Comparison of ENCODE assay signal across 18 cellular contexts in the genomic region with DNA sequence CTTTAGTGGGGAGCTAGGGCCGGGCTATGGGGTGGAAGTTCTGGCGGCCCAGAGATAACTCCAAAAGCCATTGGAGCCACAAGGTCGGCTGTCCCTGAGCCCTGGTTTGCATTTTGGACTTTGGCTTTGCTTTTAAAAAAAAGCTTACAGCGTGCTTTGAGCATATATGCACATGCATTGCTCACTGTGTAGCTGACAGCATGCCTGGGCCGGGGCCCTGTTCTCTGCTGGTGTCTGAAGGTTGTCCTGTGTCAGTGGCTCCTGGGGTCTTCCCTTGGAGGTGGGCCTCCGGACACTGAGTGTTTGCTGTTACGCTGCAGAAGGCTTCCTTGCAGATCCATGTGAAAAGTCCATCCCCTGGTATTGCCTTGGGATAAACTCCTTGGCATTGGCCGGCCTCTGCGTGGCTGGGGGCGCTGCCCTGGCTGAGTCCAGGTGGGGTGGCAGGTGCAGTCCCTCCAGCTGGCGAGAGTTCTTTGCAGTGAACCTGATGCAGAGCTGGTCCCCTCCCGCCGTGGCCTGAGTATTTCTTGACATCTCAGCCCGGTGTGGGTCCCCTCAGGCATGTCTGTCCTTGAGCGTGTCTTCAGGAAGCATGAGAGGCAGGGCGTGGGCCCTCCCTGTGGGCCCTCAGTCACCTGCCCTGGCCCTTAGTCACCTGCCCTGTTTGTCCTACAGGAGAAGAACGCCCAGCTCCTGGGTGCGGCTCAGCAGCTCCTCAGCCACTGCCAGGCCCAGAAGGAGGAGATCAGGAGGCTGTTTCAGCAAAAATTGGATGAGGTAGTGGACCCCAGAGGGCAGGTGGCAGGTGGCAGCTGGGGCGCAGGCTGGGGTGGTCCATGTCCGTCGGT. TPM values are rescaled to one million over a fixed set of nuclear protein-coding genes. Genes with fewer than 3 reads are reported as not detected.
A peak's percentile ranks its signal among the peaks of the same experiment; 100 is the strongest.
DNase-seq lines count a peak whose midpoint lies in the region; ATAC-seq and TF ChIP-seq lines count a peak whose summit lies in the region.
"Had no signal": no experiment of that assay in that cellular context is flagged by ENCODE, and none has a peak within 500 bp of the region (broad histone marks: within the 10 kb centered on the region; RNA-seq: fewer than 3 reads in every experiment).

No MANE protein-coding gene starts in this region.

- H3K4me1 ChIP-seq in HUES6 (ENCODE audit: control insufficient read depth, insufficient read depth, low read length) (peaks cover 8% of the 10 kb centered on the region; the same call in 1 of the 2 replicates), stomach (peaks cover 2 to 34% (median 10%) of the 10 kb centered on the region in 4 donors), right atrium auricular region (peaks cover 0 to 13% of the 10 kb centered on the region in 2 donors)
- H3K4me1 ChIP-seq: gastrocnemius medialis had no signal

- no peak for TF ChIP-seq POLR2A in stomach (IDR thresholded peaks at IDR 0.05)

- H3K4me1 Mint-ChIP-seq in activated T-helper 17 cell treated with anti-CD3 and anti-CD28 coated beads, Interleukin-2, amount 50 U/mL, for 72 hours, result peaks cover 5% of the 10 kb centered on the region

- WGBS in stomach, 5 donors, result 62 to 77% (median 66%) methylated on average over 9 to 21 of the region's 21 CpGs

- ATAC-seq in activated T-helper 17 cell treated with anti-CD3 and anti-CD28 coated beads, Interleukin-2, amount 50 U/mL, for 72 hours (replicated peaks), result no peak
- ATAC-seq in left lobe of liver (peak; percentile 47), HG02981 (IDR thresholded peaks at IDR 0.05; ENCODE audit: unreplicated experiment) (no peak)
- ATAC-seq: GM12878 had no signal

- H3K9me3 Mint-ChIP-seq in activated T-helper 17 cell treated with anti-CD3 and anti-CD28 coated beads, Interleukin-2, amount 50 U/mL, for 72 hours, result no peaks in the 10 kb centered on the region

- intact Hi-C loops in stomach (cut with DNase I; ENCODE audit: low total_unique reads), result no loop called here

- H3K27ac ChIP-seq in HUES6 (ENCODE audit: low read depth, low read length) (0 out of 2 replicates have a peak overlapping the region, but pooled peaks have one; percentile 12), stomach (peak overlapping the region; percentile 71 to 85 (median 81)), right atrium auricular region (no peak overlapping the region)

- no peak for TF ChIP-seq EP300 in stomach (IDR thresholded peaks at IDR 0.05)

- no peak for DNase-seq in left lobe of liver (ENCODE audit: low spot score)
- peak; percentile 78 for DNase-seq in stomach
- DNase-seq in right atrium auricular region (ENCODE audit: low spot score), result no peak
- DNase-seq in NCI-H226, result no peak
- DNase-seq: activated CD4-positive, CD25-positive, alpha-beta regulatory T cell treated with anti-CD3 and anti-CD28 coated beads, Interleukin-2, amount 50 U/mL, for 72 hours; activated gamma-delta T cell treated with Interleukin-2 at 50 U/mL for 16 hours; AML-193; MM.1S; NCI-H1930; NCI-H524 treated with DMSO at 0.1 percent for 48 hours; T-helper 9 cell had no signal

- H3K27me3 ChIP-seq in HUES6 (ENCODE audit: control insufficient read depth, insufficient read depth, low read length), result no peaks in the 10 kb centered on the region
- H3K27me3 ChIP-seq in stomach, result no peaks in the 10 kb centered on the region
- H3K27me3 ChIP-seq in right atrium auricular region, result no peaks in the 10 kb centered on the region
- H3K27me3 ChIP-seq: gastrocnemius medialis had no signal

- H3K4me3 ChIP-seq in HUES6 (ENCODE audit: low read depth, low read length), result no peak overlapping the region
- no peak overlapping the region for H3K4me3 ChIP-seq in stomach
- no peak overlapping the region for H3K4me3 ChIP-seq in right atrium auricular region
- H3K4me3 ChIP-seq: gastrocnemius medialis, GM12878 had no signal

- H3K36me3 Mint-ChIP-seq in activated T-helper 17 cell treated with anti-CD3 and anti-CD28 coated beads, Interleukin-2, amount 50 U/mL, for 72 hours (ENCODE audit: low read depth), result peaks cover 92% of the 10 kb centered on the region

- H3K27me3 Mint-ChIP-seq in activated T-helper 17 cell treated with anti-CD3 and anti-CD28 coated beads, Interleukin-2, amount 50 U/mL, for 72 hours, result no peaks in the 10 kb centered on the region

- TF ChIP-seq CTCF in stomach (IDR thresholded peaks at IDR 0.05) (no peak), right atrium auricular region (IDR thresholded peaks at IDR 0.05) (no peak)

- H3K27ac Mint-ChIP-seq in activated T-helper 17 cell treated with anti-CD3 and anti-CD28 coated beads, Interleukin-2, amount 50 U/mL, for 72 hours, result peak overlapping the region; percentile 34

- no peak overlapping the region for H3K9ac ChIP-seq in HUES6 (ENCODE audit: low read length)

- H3K9me3 ChIP-seq in HUES6 (ENCODE audit: control insufficient read depth, insufficient read depth, low read depth, low read length) (no peaks in the 10 kb centered on the region), stomach (no peaks in the 10 kb centered on the region), right atrium auricular region (no peaks in the 10 kb centered on the region)
- H3K9me3 ChIP-seq: gastrocnemius medialis had no signal

- no peak overlapping the region for H3K4me3 Mint-ChIP-seq in activated T-helper 17 cell treated with anti-CD3 and anti-CD28 coated beads, Interleukin-2, amount 50 U/mL, for 72 hours

- peaks cover 89% of the 10 kb centered on the region for H3K36me3 ChIP-seq in HUES6 (ENCODE audit: control insufficient read depth, insufficient read depth, low read length)
- H3K36me3 ChIP-seq in stomach, result peaks cover 72 to 100% (median 100%) of the 10 kb centered on the region in 4 donors
- H3K36me3 ChIP-seq in right atrium auricular region, result peaks cover 91% of the 10 kb centered on the region

RNA-seq across cellular contexts. Expression of a gene that starts 23.0 kb away (rescaled TPM):
- total RNA-seq in activated T-helper 17 cell treated with anti-CD3 and anti-CD28 coated beads, Interleukin-2, amount 50 U/mL, for 72 hours, result 10 to 100 TPM; 45.8 to 74.8 TPM
- 41.3 TPM for total RNA-seq in left lobe of liver
- total RNA-seq in stomach, result 100 to 1,000 TPM in 2 of 5 donors, 10 to 100 TPM in 3; 22.2 to 459 (median 96.9) TPM
- polyA plus RNA-seq in stomach, result 100 to 1,000 TPM; 113 to 173 (median 132) TPM
- total RNA-seq in right atrium auricular region, result 10 to 100 TPM; 44.1 to 53.0 TPM

RNA-seq across cellular contexts. Expression of a gene that starts 23.5 kb away (rescaled TPM):
- 100 to 1,000 TPM in 1 of 2 donors, 10 to 100 TPM in 1; 99.5 to 119 TPM for total RNA-seq in activated T-helper 17 cell treated with anti-CD3 and anti-CD28 coated beads, Interleukin-2, amount 50 U/mL, for 72 hours
- total RNA-seq in left lobe of liver, result 19.0 TPM
- total RNA-seq in stomach, result 100 to 1,000 TPM in 1 of 5 donors, 10 to 100 TPM in 4; 25.8 to 214 (median 33.9) TPM
- 10 to 100 TPM; 33.3 to 42.4 (median 40.2) TPM for polyA plus RNA-seq in stomach
- total RNA-seq in right atrium auricular region, result 10 to 100 TPM; 17.3 to 30.4 TPM

RNA-seq across cellular contexts. Expression of a gene that starts 36.0 kb away (rescaled TPM):
- 1 to 10 TPM; 2.0 to 6.1 TPM for total RNA-seq in activated T-helper 17 cell treated with anti-CD3 and anti-CD28 coated beads, Interleukin-2, amount 50 U/mL, for 72 hours
- total RNA-seq in left lobe of liver, result 0.93 TPM
- 1 to 10 TPM in 2 of 5 donors, under 1 TPM in 1, not detected in 2; 0.45 to 2.0 (median 1.1) TPM for total RNA-seq in stomach
- 1 to 10 TPM in 1 of 3 donors, under 1 TPM in 2; 0.50 to 1.5 (median 0.61) TPM for polyA plus RNA-seq in stomach
- under 1 TPM in 1 of 2 donors, not detected in 1; 0.98 TPM for total RNA-seq in right atrium auricular region

RNA-seq across cellular contexts. Expression of a gene that starts 43.1 kb away (rescaled TPM):
- 1 to 10 TPM in 1 of 2 donors, under 1 TPM in 1; 0.61 to 1.0 TPM for total RNA-seq in activated T-helper 17 cell treated with anti-CD3 and anti-CD28 coated beads, Interleukin-2, amount 50 U/mL, for 72 hours
- total RNA-seq in left lobe of liver (0.18 TPM), stomach (under 1 TPM in 1 of 5 donors, not detected in 4; 0.58 TPM), right atrium auricular region (under 1 TPM in 1 of 2 donors, not detected in 1; 0.39 TPM)
- under 1 TPM in 2 of 3 donors, not detected in 1; 0.68 to 0.75 TPM for polyA plus RNA-seq in stomach
- total RNA-seq: endothelial cell of umbilical vein, renal cortical epithelial cell had no signal
- polyA plus RNA-seq: endothelial cell of umbilical vein had no signal

RNA-seq across cellular contexts. Expression of a gene that starts 49.4 kb away (rescaled TPM):
- total RNA-seq in activated T-helper 17 cell treated with anti-CD3 and anti-CD28 coated beads, Interleukin-2, amount 50 U/mL, for 72 hours, result 100 to 1,000 TPM in 1 of 2 donors, 10 to 100 TPM in 1; 76.6 to 114 TPM
- total RNA-seq in left lobe of liver (17.2 TPM), stomach (10 to 100 TPM; 10.5 to 71.8 (median 28.1) TPM), right atrium auricular region (10 to 100 TPM in 1 of 2 donors, 1 to 10 TPM in 1; 6.7 to 10.3 TPM)
- 1 to 10 TPM; 3.8 to 6.4 (median 5.0) TPM for polyA plus RNA-seq in stomach

Comparison
In these comparisons a context has a peak if more than half of its experiments do, and no peak if none do; other contexts are left out.
1. H3K27ac ChIP-seq: peak in HUES6 (single experiment) and stomach (5 of 5); none in right atrium auricular region (0 of 2).